In the genomic region with DNA sequence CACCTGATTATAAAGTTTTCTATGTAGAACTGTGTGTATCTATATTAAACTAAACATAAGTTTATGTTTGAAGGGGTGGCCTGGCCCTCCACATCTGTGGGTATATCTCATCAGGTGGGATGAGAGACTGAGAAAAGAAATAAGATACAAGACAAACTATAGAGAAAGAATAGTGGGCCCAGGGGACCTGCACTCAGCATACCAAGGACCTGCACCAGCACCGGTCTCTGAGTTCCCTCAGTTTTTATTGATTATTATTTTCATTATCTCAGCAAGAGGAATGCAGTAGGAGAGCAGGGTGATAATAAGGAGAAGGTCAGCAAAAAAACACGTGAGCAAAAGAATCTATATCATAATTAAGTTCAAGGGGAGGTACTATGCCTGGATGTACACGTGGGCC, we compare ENCODE assay signal across 1 cellular context.
TF ChIP-seq lines count a peak whose summit lies in the region.

No MANE protein-coding gene starts in this region.

TF ChIP-seq in HepG2, 621 proteins besides CTCF, POLR2A, EP300 and RAD21:
- TF ChIP-seq, protein P1, sequence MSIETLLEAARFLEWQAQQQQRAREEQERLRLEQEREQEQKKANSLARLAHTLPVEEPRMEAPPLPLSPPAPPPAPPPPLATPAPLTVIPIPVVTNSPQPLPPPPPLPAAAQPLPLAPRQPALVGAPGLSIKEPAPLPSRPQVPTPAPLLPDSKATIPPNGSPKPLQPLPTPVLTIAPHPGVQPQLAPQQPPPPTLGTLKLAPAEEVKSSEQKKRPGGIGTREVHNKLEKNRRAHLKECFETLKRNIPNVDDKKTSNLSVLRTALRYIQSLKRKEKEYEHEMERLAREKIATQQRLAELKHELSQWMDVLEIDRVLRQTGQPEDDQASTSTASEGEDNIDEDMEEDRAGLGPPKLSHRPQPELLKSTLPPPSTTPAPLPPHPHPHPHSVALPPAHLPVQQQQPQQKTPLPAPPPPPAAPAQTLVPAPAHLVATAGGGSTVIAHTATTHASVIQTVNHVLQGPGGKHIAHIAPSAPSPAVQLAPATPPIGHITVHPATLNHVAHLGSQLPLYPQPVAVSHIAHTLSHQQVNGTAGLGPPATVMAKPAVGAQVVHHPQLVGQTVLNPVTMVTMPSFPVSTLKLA (IDR thresholded peaks at IDR 0.05) = peak; percentile 73
